Comparison of ENCODE assay signal across 27 cellular contexts in genomic region chr9:98610196-98610595, GRCh38.
DNase-seq lines count a peak whose midpoint lies in the region; ATAC-seq, FAIRE-seq and TF ChIP-seq lines count a peak whose summit lies in the region.
"Had no signal": no experiment of that assay in that cellular context is flagged by ENCODE, and none has a peak within 500 bp of the region (broad histone marks: within the 10 kb centered on the region; RNA-seq: fewer than 3 reads in every experiment).

No MANE protein-coding gene starts in this region.

- H3K23ac ChIP-seq in H1 (ENCODE audit: insufficient read length) = no peak overlapping the region
- no peak overlapping the region for H3K23ac ChIP-seq in neuronal stem cell (ENCODE audit: low read depth, low read length, poor library complexity)

- H3F3A ChIP-seq in PC-9 (ENCODE audit: insufficient read depth, low read depth) = 0 out of 2 replicates have a peak, but pooled peaks cover 5% of the 10 kb centered on the region

- no peaks in the 10 kb centered on the region for H3K9me2 ChIP-seq in PC-9 (ENCODE audit: insufficient read depth)
- H3K9me2 ChIP-seq: SK-N-SH had no signal

- TF ChIP-seq POLR2A in H1 (IDR thresholded peaks at IDR 0.05; ENCODE audit: control extremely low read depth in 1 of 2, low read depth in 2 of 2, low read length in 2 of 2) = no peak

- intact Hi-C loops in PC-9 (cut with micrococcal nuclease; ENCODE audit: unreplicated experiment) = no loop called here
- intact Hi-C loops in activated CD8-positive, alpha-beta T cell treated with anti-CD3 and anti-CD28 coated beads for 36 hours (cut with micrococcal nuclease) = no loop called here

- H3K79me1 ChIP-seq in H1 (ENCODE audit: low read depth, low read length) = no peaks in the 10 kb centered on the region
- H3K79me1 ChIP-seq in neuronal stem cell (ENCODE audit: low read depth, low read length) = no peaks in the 10 kb centered on the region

- H3K4me1 Mint-ChIP-seq in activated CD8-positive, alpha-beta T cell treated with anti-CD3 and anti-CD28 coated beads for 36 hours (ENCODE audit: low read depth) = no peaks in the 10 kb centered on the region

- no peak overlapping the region for H4K8ac ChIP-seq in H1 (ENCODE audit: extremely low read depth, insufficient read depth, low read length)
- no peak overlapping the region for H4K8ac ChIP-seq in neuronal stem cell (ENCODE audit: low read depth, low read length)

- no peak overlapping the region for H3K4me3 ChIP-seq in PC-9
- H3K4me3 ChIP-seq in H1 (ENCODE audit: extremely low read depth in 1 of 4, insufficient read depth in 2 of 4, low read depth in 3 of 4, low read length in 4 of 4) = no peak overlapping the region
- H3K4me3 ChIP-seq in neuronal stem cell (ENCODE audit: low read length in 2 of 2) = no peak overlapping the region

- no peaks in the 10 kb centered on the region for H3K27me3 ChIP-seq in PC-9 (ENCODE audit: insufficient read depth, low read depth)
- no peaks in the 10 kb centered on the region for H3K27me3 ChIP-seq in H1 (replicated peaks in 1 of 4; ENCODE audit: control insufficient read depth in 3 of 4, extremely low read depth in 1 of 4, insufficient read depth in 3 of 4, low read length in 3 of 4)
- peaks cover 0 to 3% (median 0%) of the 10 kb centered on the region in 3 experiments for H3K27me3 ChIP-seq in neuronal stem cell (ENCODE audit: control insufficient read depth in 3 of 3, insufficient read depth in 3 of 3, low read depth in 1 of 3, low read length in 3 of 3)

- H3K14ac ChIP-seq in H1 (ENCODE audit: insufficient read length) = no peak overlapping the region
- no peak overlapping the region for H3K14ac ChIP-seq in neuronal stem cell (ENCODE audit: low read length)

- H2AFZ ChIP-seq in PC-9 (no peak overlapping the region), H1 (ENCODE audit: low read length) (no peak overlapping the region), neuronal stem cell (ENCODE audit: low read length) (no peak overlapping the region)

- H3K56ac ChIP-seq in H1 (replicated peaks; ENCODE audit: insufficient read length, low read depth, low read length) = no peak overlapping the region

- H2BK20ac ChIP-seq in H1 (ENCODE audit: low read length) = no peak overlapping the region

- peaks cover 17% of the 10 kb centered on the region for H3K27me3 Mint-ChIP-seq in activated CD8-positive, alpha-beta T cell treated with anti-CD3 and anti-CD28 coated beads for 36 hours

- no peak for ATAC-seq in activated CD8-positive, alpha-beta T cell treated with anti-CD3 and anti-CD28 coated beads for 36 hours

- H2BK12ac ChIP-seq in H1 (ENCODE audit: low read depth, low read length) (no peak overlapping the region), neuronal stem cell (ENCODE audit: low read length) (no peak overlapping the region)

- H3K36me3 ChIP-seq in PC-9 (ENCODE audit: low read depth) = no peaks in the 10 kb centered on the region
- H3K36me3 ChIP-seq in H1 (ENCODE audit: control insufficient read depth in 2 of 4, insufficient read depth in 4 of 4, low read length in 3 of 4) = no peaks in the 10 kb centered on the region
- no peaks in the 10 kb centered on the region for H3K36me3 ChIP-seq in neuronal stem cell (replicated peaks in 1 of 2; ENCODE audit: control insufficient read depth in 2 of 2, insufficient read depth in 2 of 2, low read length in 2 of 2)

- no peak for TF ChIP-seq CTCF in PC-9 (conservative IDR thresholded peaks at IDR 0.05)
- TF ChIP-seq CTCF in H1 (IDR thresholded peaks at IDR 0.05; ENCODE audit: control extremely low read depth in 1 of 3, insufficient read depth in 1 of 3, low read depth in 1 of 3, low read length in 3 of 3) = no peak
- TF ChIP-seq CTCF in activated CD8-positive, alpha-beta T cell treated with anti-CD3 and anti-CD28 coated beads for 36 hours (IDR thresholded peaks at IDR 0.05) = no peak

- H3K9me3 ChIP-seq in PC-9 (ENCODE audit: insufficient read depth, low read depth) (no peaks in the 10 kb centered on the region; the same call in 1 of the 2 replicates), H1 (ENCODE audit: insufficient read depth in 2 of 2, low read depth in 1 of 2, low read length in 1 of 2) (no peaks in the 10 kb centered on the region), neuronal stem cell (replicated peaks in 1 of 2; ENCODE audit: control insufficient read depth in 2 of 2, insufficient read depth in 1 of 2, low read depth in 1 of 2, low read length in 2 of 2) (peaks cover 0 to 2% of the 10 kb centered on the region in 2 donors)
- H3K9me3 ChIP-seq: SK-N-SH had no signal

- H3K9ac ChIP-seq in H1 (replicated peaks in 1 of 4; ENCODE audit: extremely low read depth in 1 of 4, low read depth in 3 of 4, low read length in 3 of 4) = no peak overlapping the region
- no peak overlapping the region for H3K9ac ChIP-seq in neuronal stem cell (ENCODE audit: low read depth, low read length, poor library complexity)
- H3K9ac ChIP-seq: SK-N-SH had no signal

- no peaks in the 10 kb centered on the region for H3K36me3 Mint-ChIP-seq in activated CD8-positive, alpha-beta T cell treated with anti-CD3 and anti-CD28 coated beads for 36 hours (ENCODE audit: low read depth)

- no peaks in the 10 kb centered on the region for H3K79me2 ChIP-seq in PC-9 (ENCODE audit: low read depth)
- H3K79me2 ChIP-seq in H1 (ENCODE audit: control insufficient read depth in 1 of 2, insufficient read depth in 2 of 2, low read length in 2 of 2) = no peaks in the 10 kb centered on the region

- 81% methylated on average over 3 of the region's 3 CpGs; no CpG with 5 or more reads in 1 of the 2 experiments for WGBS in H1 (ENCODE audit: extremely low coverage in 1 of 2, insufficient coverage in 1 of 2, insufficient read length in 1 of 2, insufficient replicate concordance in 2 of 2, low coverage in 1 of 2, low lambda C conversion rate in 2 of 2, missing lambda C conversion rate in 1 of 2), 2 experiments
- WGBS in neuronal stem cell (ENCODE audit: extremely low coverage in 2 of 2, insufficient read length in 2 of 2, insufficient replicate concordance in 1 of 2), 2 donors = no CpG with 5 or more reads among the region's 3 CpGs

- no peak overlapping the region for H2BK5ac ChIP-seq in H1 (ENCODE audit: low read depth, low read length)
- no peak overlapping the region for H2BK5ac ChIP-seq in neuronal stem cell (ENCODE audit: low read length)

- H3K9me3 Mint-ChIP-seq in activated CD8-positive, alpha-beta T cell treated with anti-CD3 and anti-CD28 coated beads for 36 hours = no peaks in the 10 kb centered on the region
- H3K9me3 Mint-ChIP-seq: CD4-positive, alpha-beta T cell; dendritic cell treated with granulocyte-macrophage colony-stimulating factor and Interleukin-4, amounts not matched to agents 40 ng/mL and 50 ng/mL, for 4 days; neural crest cell; T-helper 2 cell treated with Interferon-gamma antibody and Interleukin-4, amounts not matched to agents 5 μg/mL and 100 μg/mL, for 36 hours had no signal

- POLR2A ChIA-PET in PC-9 (lab: Charles Lee; ENCODE audit: unreplicated experiment) (no interaction called here), H1 (lab: Charles Lee; ENCODE audit: partially characterized antibody) (no interaction called here)
- POLR2A ChIA-PET in activated CD8-positive, alpha-beta T cell treated with anti-CD3 and anti-CD28 coated beads for 36 hours (lab: Charles Lee) = no interaction called here

- BruUV-seq in PC-9 (replicated peaks; lab: Mats Ljungman, UMichigan) = no TSS peak

- no peak for TF ChIP-seq EP300 in H1 (IDR thresholded peaks at IDR 0.05; ENCODE audit: borderline replicate concordance in 1 of 2, low read depth in 2 of 2, low read length in 2 of 2)

- no peak overlapping the region for H4K5ac ChIP-seq in H1 (ENCODE audit: insufficient read length, low read depth, low read length)

- FAIRE-seq in H1 (lab: Jason Lieb, UNC) = no peak
- no peak for FAIRE-seq in HTR-8/SVneo (lab: Jason Lieb, UNC)
- FAIRE-seq: bronchial epithelial cell, islet of Langerhans had no signal

- H3K4me1 ChIP-seq in PC-9 (replicated peaks; ENCODE audit: insufficient read depth) = peaks cover 7% of the 10 kb centered on the region; the same call in 1 of the 2 replicates
- no peaks in the 10 kb centered on the region for H3K4me1 ChIP-seq in H1 (replicated peaks in 1 of 4; ENCODE audit: control insufficient read depth in 3 of 4, insufficient read depth in 4 of 4, low read length in 3 of 4)
- H3K4me1 ChIP-seq in neuronal stem cell (ENCODE audit: control insufficient read depth in 2 of 2, insufficient read depth in 1 of 2, low read depth in 1 of 2, low read length in 2 of 2) = peaks cover 0 to 3% of the 10 kb centered on the region in 2 donors

- peak; percentile 45 for DNase-seq in EH (ENCODE audit: low read depth)
- no peak for DNase-seq in PC-9
- DNase-seq in H1 (ENCODE audit: low read depth in 1 of 2, low spot score in 2 of 2) = no peak
- DNase-seq in neuronal stem cell (ENCODE audit: low spot score) = no peak
- DNase-seq in activated CD8-positive, alpha-beta T cell treated with anti-CD3 and anti-CD28 coated beads for 36 hours = no peak
- DNase-seq in HK-2 (ENCODE audit: unreplicated experiment) = no peak
- DNase-seq in HTR-8/SVneo (ENCODE audit: insufficient read length, low spot score) = no peak
- no peak for DNase-seq in activated naive CD4-positive, alpha-beta T cell treated with anti-CD3 and anti-CD28 coated beads, Interleukin-2, amount 50 U/mL, for 16 hours
- DNase-seq: activated CD4-positive, alpha-beta T cell treated with anti-CD3 and anti-CD28 coated beads, Interleukin-2, amount 50 U/mL, for 48 hours; activated CD4-positive, CD25-positive, alpha-beta regulatory T cell; activated gamma-delta T cell; CD4-positive, alpha-beta T cell; DMS 273 treated with DMSO at 0.1 percent for 48 hours; foreskin fibroblast; GDM1; NCI-H1417; NCI-H2171 treated with DMSO at 0.1 percent for 48 hours; NCI-H526; RPMI8226; SK-N-SH; stimulated activated CD4-positive, alpha-beta T cell treated with anti-CD3 and anti-CD28 coated beads, Interleukin-1b, Interleukin-23, amount 100 ng/mL, for 48 hours had no signal

- CTCF ChIA-PET in PC-9 (lab: Charles Lee) (no interaction called here), H1 (lab: Charles Lee; ENCODE audit: partially characterized antibody) (no interaction called here)
- CTCF ChIA-PET in activated CD8-positive, alpha-beta T cell treated with anti-CD3 and anti-CD28 coated beads for 36 hours (lab: Charles Lee) = no interaction called here

- H3K18ac ChIP-seq in H1 (ENCODE audit: extremely low read depth, low read length) = no peak overlapping the region
- no peak overlapping the region for H3K18ac ChIP-seq in neuronal stem cell (ENCODE audit: low read length)

- H3K27ac Mint-ChIP-seq in activated CD8-positive, alpha-beta T cell treated with anti-CD3 and anti-CD28 coated beads for 36 hours = no peak overlapping the region
- H3K27ac Mint-ChIP-seq: CD4-positive, alpha-beta T cell; dendritic cell treated with granulocyte-macrophage colony-stimulating factor and Interleukin-4, amounts not matched to agents 40 ng/mL and 50 ng/mL, for 4 days; progenitor cell of endocrine pancreas; T-helper 2 cell treated with Interferon-gamma antibody and Interleukin-4, amounts not matched to agents 5 μg/mL and 100 μg/mL, for 36 hours had no signal

- H4K91ac ChIP-seq in H1 (replicated peaks; ENCODE audit: insufficient read length, low read length) (no peak overlapping the region), neuronal stem cell (ENCODE audit: low read depth, low read length, poor library complexity) (no peak overlapping the region)

- H3K23me2 ChIP-seq in H1 (ENCODE audit: low read depth, low read length) = no peaks in the 10 kb centered on the region

- H2AK5ac ChIP-seq in H1 (ENCODE audit: low read depth, low read length) (no peak overlapping the region), neuronal stem cell (ENCODE audit: low read depth, low read length) (peak overlapping the region; percentile 20)

- no peak overlapping the region for H3K4ac ChIP-seq in H1 (replicated peaks; ENCODE audit: insufficient read length, low read depth, low read length)
- no peak overlapping the region for H3K4ac ChIP-seq in neuronal stem cell (ENCODE audit: low read length)

- no peak overlapping the region for H3K4me3 Mint-ChIP-seq in activated CD8-positive, alpha-beta T cell treated with anti-CD3 and anti-CD28 coated beads for 36 hours
- H3K4me3 Mint-ChIP-seq: CD4-positive, alpha-beta T cell; dendritic cell treated with granulocyte-macrophage colony-stimulating factor and Interleukin-4, amounts not matched to agents 40 ng/mL and 50 ng/mL, for 4 days; neural crest cell; T-helper 2 cell treated with Interferon-gamma antibody and Interleukin-4, amounts not matched to agents 5 μg/mL and 100 μg/mL, for 36 hours had no signal

- H2BK120ac ChIP-seq in H1 (replicated peaks; ENCODE audit: low read depth, low read length) (no peak overlapping the region), neuronal stem cell (ENCODE audit: low read depth, low read length) (no peak overlapping the region)

- H3K4me2 ChIP-seq in PC-9 (peak overlapping the region; percentile 31; the same call in 1 of the 2 replicates), H1 (ENCODE audit: insufficient read depth in 1 of 2, low read depth in 2 of 2, low read length in 2 of 2) (no peak overlapping the region), neuronal stem cell (ENCODE audit: insufficient read depth, low read length, poor library complexity, severe bottlenecking) (no peak overlapping the region)
- H3K4me2 ChIP-seq: SK-N-SH had no signal

- no peak overlapping the region for H3K27ac ChIP-seq in PC-9
- no peak overlapping the region for H3K27ac ChIP-seq in H1 (ENCODE audit: low read depth, low read length)
- no peak overlapping the region for H3K27ac ChIP-seq in neuronal stem cell (replicated peaks; ENCODE audit: low read length)

- no peak for TF ChIP-seq RAD21 in H1 (IDR thresholded peaks at IDR 0.05 in 1 of 2, conservative IDR thresholded peaks at IDR 0.05 in 1 of 2; ENCODE audit: low read depth in 2 of 2, low read length in 2 of 2)

- H2BK15ac ChIP-seq in H1 (ENCODE audit: low read length) (no peak overlapping the region), neuronal stem cell (ENCODE audit: low read length) (no peak overlapping the region)

- H4K20me1 ChIP-seq in PC-9 (ENCODE audit: insufficient read depth) (no peaks in the 10 kb centered on the region), H1 (replicated peaks in 1 of 2; ENCODE audit: control insufficient read depth in 1 of 2, insufficient read depth in 2 of 2, low read length in 2 of 2) (no peaks in the 10 kb centered on the region)
